1 cellular context compared by ENCODE assay signal in genomic region chr1:37292789-37293188, GRCh38.
TF ChIP-seq lines count a peak whose summit lies in the region.

No MANE protein-coding gene starts in this region.

TF ChIP-seq in GM12878, 131 proteins besides CTCF, POLR2A, EP300 and RAD21 (continued from another document):
- TF ChIP-seq CEBPB (IDR thresholded peaks at IDR 0.05; ENCODE audit: borderline replicate concordance in 1 of 2, low read depth in 2 of 2, low read length in 2 of 2) (no peak), ZNF274 (IDR thresholded peaks at IDR 0.05; ENCODE audit: insufficient read depth, insufficient read length) (no peak), PKNOX1 (IDR thresholded peaks at IDR 0.05) (no peak), ZBTB33 (IDR thresholded peaks at IDR 0.05) (no peak), YY1 (IDR thresholded peaks at IDR 0.05; ENCODE audit: low read depth, low read length) (no peak), HDAC2 (IDR thresholded peaks at IDR 0.05) (no peak), SREBF1 (IDR thresholded peaks at IDR 0.05; ENCODE audit: low read length) (no peak), ZBTB40 (IDR thresholded peaks at IDR 0.05; ENCODE audit: borderline replicate concordance) (no peak), NR2C2 (IDR thresholded peaks at IDR 0.05; ENCODE audit: borderline replicate concordance, control insufficient read depth, insufficient read length, low read depth) (no peak), FOXK2 (IDR thresholded peaks at IDR 0.05) (no peak)
